ENCODE assay signal across 30 cellular contexts in the genomic region with DNA sequence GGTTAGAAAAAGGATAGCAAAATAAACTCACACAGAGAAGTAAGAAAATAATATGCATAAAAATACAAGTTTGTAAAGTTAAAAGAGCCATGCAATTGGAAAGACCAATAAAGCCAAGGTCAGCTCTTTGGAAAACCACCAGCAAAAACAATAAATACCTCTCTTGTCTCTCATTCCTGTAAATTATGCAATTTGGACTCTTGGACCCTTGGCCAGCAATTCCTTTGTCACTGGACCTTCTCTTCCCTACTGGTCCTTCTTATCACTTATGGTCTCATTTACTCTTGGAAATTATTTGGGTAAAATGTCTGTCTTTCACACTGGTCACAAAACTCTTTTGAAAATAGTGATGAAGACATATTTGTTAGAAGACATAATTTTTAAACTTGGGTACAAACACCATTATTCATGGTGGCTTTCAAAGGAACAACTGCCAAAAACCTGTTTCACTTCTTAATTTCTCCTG.
"Had no signal": no experiment of that assay in that cellular context is flagged by ENCODE, and none has a peak within 500 bp of the region (broad histone marks: within the 10 kb centered on the region; RNA-seq: fewer than 3 reads in every experiment).

No MANE protein-coding gene starts in this region.

- H3K27ac ChIP-seq: brain microvascular endothelial cell, cardiac muscle cell, SJSA1 had no signal

- H3K9me3 Mint-ChIP-seq: activated naive CD4-positive, alpha-beta T cell treated with anti-CD3 and anti-CD28 coated beads, Interleukin-2, amount 50 U/mL, for 24 hours; activated naive CD8-positive, alpha-beta T cell treated with anti-CD3 and anti-CD28 coated beads, Interleukin-2, amount 50 U/mL, for 24 hours; activated T-cell treated with anti-CD3 and anti-CD28 coated beads, Interleukin-2, amount 50 U/mL, for 24 hours; activated T-helper 1 cell treated with anti-CD3 and anti-CD28 coated beads, Interleukin-12 subunit alpha, Interleukin-12 subunit beta, Interleukin-2, Interleukin-4 antibody, amounts not matched to agents 30 ng/mL and 10 ng/mL and 1 ng/mL, durations not matched to agents 14 hours and 24 hours and 36 hours; T-helper 1 cell treated with Interleukin-12 subunit alpha and Interleukin-12 subunit beta and Interleukin-4 antibody, amounts not matched to agents 30 μg/mL and 1 μg/mL, for 36 hours had no signal

- H3K36me3 Mint-ChIP-seq: activated CD8-positive, alpha-beta memory T cell treated with anti-CD3 and anti-CD28 coated beads, Interleukin-2, amount 10 ng/mL, durations not matched to agents 7 days and 5 days; activated naive CD4-positive, alpha-beta T cell treated with anti-CD3 and anti-CD28 coated beads, Interleukin-2, amount 50 U/mL, for 24 hours had no signal

- H3K27me3 Mint-ChIP-seq: activated CD8-positive, alpha-beta memory T cell treated with anti-CD3 and anti-CD28 coated beads, Interleukin-2, amount 10 ng/mL, durations not matched to agents 7 days and 5 days; activated naive CD8-positive, alpha-beta T cell treated with anti-CD3 and anti-CD28 coated beads, Interleukin-2, amount 50 U/mL, for 24 hours; activated T-cell treated with anti-CD3 and anti-CD28 coated beads, Interleukin-2, amount 50 U/mL, for 24 hours had no signal

- DNase-seq: activated CD4-positive, alpha-beta T cell treated with anti-CD3 and anti-CD28 coated beads for 48 hours; activated CD4-positive, alpha-beta T cell treated with anti-CD3 and anti-CD28 coated beads, Interleukin-2, amount 50 U/mL, for 4 hours; activated CD4-positive, CD25-positive, alpha-beta regulatory T cell treated with anti-CD3 and anti-CD28 coated beads, Interleukin-2, amount 50 U/mL, for 72 hours; activated CD8-positive, alpha-beta memory T cell treated with anti-CD3 and anti-CD28 coated beads, Interleukin-2, amount 10 ng/mL, durations not matched to agents 7 days and 5 days; activated effector memory CD4-positive, alpha-beta T cell treated with Interleukin-2 at 50 U/mL for 16 hours; activated naive CD4-positive, alpha-beta T cell; activated naive CD8-positive, alpha-beta T cell treated with anti-CD3 and anti-CD28 coated beads, Interleukin-2, amount 50 U/mL, for 24 hours; activated T-cell treated with anti-CD3 and anti-CD28 coated beads, Interleukin-2, amount 50 U/mL, for 24 hours; amniotic stem cell; brain microvascular endothelial cell; cerebellar nuclear complex; KG1; NCI-H1092 treated with DMSO at 0.1 percent for 48 hours; NCI-H1417 treated with DMSO at 0.1 percent for 48 hours; NCI-H1694; NCI-H2029; NCI-H2107; NCI-H345; NCI-H510A; NCI-H526 treated with DMSO at 0.1 percent for 48 hours; NCI-H82; SW 1271 had no signal

- H3K4me1 Mint-ChIP-seq: activated CD8-positive, alpha-beta memory T cell treated with anti-CD3 and anti-CD28 coated beads, Interleukin-2, amount 10 ng/mL, durations not matched to agents 7 days and 5 days; activated naive CD4-positive, alpha-beta T cell treated with anti-CD3 and anti-CD28 coated beads, Interleukin-2, amount 50 U/mL, for 24 hours; activated naive CD8-positive, alpha-beta T cell treated with anti-CD3 and anti-CD28 coated beads, Interleukin-2, amount 50 U/mL, for 24 hours had no signal

- ATAC-seq: activated CD8-positive, alpha-beta memory T cell treated with anti-CD3 and anti-CD28 coated beads, Interleukin-2, amount 10 ng/mL, durations not matched to agents 7 days and 5 days; activated naive CD8-positive, alpha-beta T cell treated with anti-CD3 and anti-CD28 coated beads, Interleukin-2, amount 50 U/mL, for 24 hours; Right ventricle myocardium inferior; SK-N-SH treated with all-trans-retinoic acid at 6 μM for 48 hours had no signal

- H3K4me3 Mint-ChIP-seq: activated CD8-positive, alpha-beta memory T cell treated with anti-CD3 and anti-CD28 coated beads, Interleukin-2, amount 10 ng/mL, durations not matched to agents 7 days and 5 days; activated naive CD4-positive, alpha-beta T cell treated with anti-CD3 and anti-CD28 coated beads, Interleukin-2, amount 50 U/mL, for 24 hours; activated naive CD8-positive, alpha-beta T cell treated with anti-CD3 and anti-CD28 coated beads, Interleukin-2, amount 50 U/mL, for 24 hours; activated T-cell treated with anti-CD3 and anti-CD28 coated beads, Interleukin-2, amount 50 U/mL, for 24 hours; activated T-helper 1 cell treated with anti-CD3 and anti-CD28 coated beads, Interleukin-12 subunit alpha, Interleukin-12 subunit beta, Interleukin-2, Interleukin-4 antibody, amounts not matched to agents 30 ng/mL and 10 ng/mL and 1 ng/mL, durations not matched to agents 14 hours and 24 hours and 36 hours; T-helper 1 cell treated with Interleukin-12 subunit alpha and Interleukin-12 subunit beta and Interleukin-4 antibody, amounts not matched to agents 30 μg/mL and 1 μg/mL, for 36 hours had no signal

- H3K27me3 ChIP-seq: ascending aorta, brain microvascular endothelial cell, cardiac muscle cell had no signal

- H3K4me3 ChIP-seq: ascending aorta, cardiac muscle cell, SJSA1 had no signal

- H3K9me3 ChIP-seq: ascending aorta, SJSA1 had no signal

- H3K27ac Mint-ChIP-seq: activated CD8-positive, alpha-beta memory T cell treated with anti-CD3 and anti-CD28 coated beads, Interleukin-2, amount 10 ng/mL, durations not matched to agents 7 days and 5 days; activated naive CD4-positive, alpha-beta T cell treated with anti-CD3 and anti-CD28 coated beads, Interleukin-2, amount 50 U/mL, for 24 hours; activated naive CD8-positive, alpha-beta T cell treated with anti-CD3 and anti-CD28 coated beads, Interleukin-2, amount 50 U/mL, for 24 hours; activated T-cell treated with anti-CD3 and anti-CD28 coated beads, Interleukin-2, amount 50 U/mL, for 24 hours; activated T-helper 1 cell treated with anti-CD3 and anti-CD28 coated beads, Interleukin-12 subunit alpha, Interleukin-12 subunit beta, Interleukin-2, Interleukin-4 antibody, amounts not matched to agents 30 ng/mL and 10 ng/mL and 1 ng/mL, durations not matched to agents 14 hours and 24 hours and 36 hours; T-helper 1 cell treated with Interleukin-12 subunit alpha and Interleukin-12 subunit beta and Interleukin-4 antibody, amounts not matched to agents 30 μg/mL and 1 μg/mL, for 36 hours had no signal

- H3K4me1 ChIP-seq: SJSA1 had no signal

- H3K36me3 ChIP-seq: ascending aorta, brain microvascular endothelial cell, cardiac muscle cell, SJSA1 had no signal
